ENCODE assay signal across 8 cellular contexts in the genomic region with DNA sequence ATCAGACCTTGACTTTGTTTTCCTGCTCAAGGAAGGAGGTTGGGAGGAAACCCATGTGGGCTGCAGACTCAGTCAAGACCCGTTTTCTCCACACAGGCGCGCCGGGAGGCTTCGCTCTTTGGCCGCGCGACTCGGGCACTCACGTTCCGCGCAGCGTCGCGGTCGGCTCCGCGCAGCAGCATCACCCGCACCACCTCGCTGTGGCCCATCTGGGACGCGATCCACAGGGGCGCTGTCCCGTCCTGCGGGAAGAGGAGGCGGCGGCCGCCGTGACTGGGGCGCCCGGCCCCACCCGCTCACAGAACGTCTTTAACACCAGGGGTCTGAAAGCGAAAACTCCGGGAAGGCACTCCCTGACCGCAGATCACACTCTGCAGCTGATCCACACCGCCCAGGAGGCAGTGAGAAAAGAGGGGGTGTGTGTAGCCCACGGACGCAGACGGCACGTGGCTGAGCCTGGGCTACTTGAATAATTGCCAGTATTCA. TPM values are rescaled to one million over a fixed set of nuclear protein-coding genes. Genes with fewer than 3 reads are reported as not detected.
A peak's percentile ranks its signal among the peaks of the same experiment; 100 is the strongest.
DNase-seq lines count a peak whose midpoint lies in the region; ATAC-seq, FAIRE-seq and TF ChIP-seq lines count a peak whose summit lies in the region.

No MANE protein-coding gene starts in this region.

- dilution Hi-C loops in endothelial cell of umbilical vein (cut with MboI; ENCODE audit: extremely low pct_ligation_motif_present, low sequenced_read_pairs): loop anchor here (25.0 kb wide), 1 partner anchor 493 kb away; no protein-coding TSS in a partner anchor

- peaks cover 26% of the 10 kb centered on the region for H3K4me1 ChIP-seq in OCI-LY3 (ENCODE audit: low read length)
- H3K4me1 ChIP-seq in endothelial cell of umbilical vein (ENCODE audit: control insufficient read depth, extremely low read depth, insufficient read depth, low read length): peaks cover 6% of the 10 kb centered on the region

- H3K27me3 Mint-ChIP-seq in activated naive CD4-positive, alpha-beta T cell treated with anti-CD3 and anti-CD28 coated beads for 36 hours (ENCODE audit: low read depth): peaks cover 36% of the 10 kb centered on the region
- H3K27me3 Mint-ChIP-seq in natural killer cell (ENCODE audit: low read depth in 2 of 2): peaks cover 37 to 43% of the 10 kb centered on the region in 2 donors

- H3K4me3 ChIP-seq in OCI-LY3 (ENCODE audit: low read length) (peak overlapping the region; percentile 77), endothelial cell of umbilical vein (replicated peaks in 1 of 3; ENCODE audit: insufficient read depth in 1 of 3, low read depth in 1 of 3, low read length in 3 of 3) (peak overlapping the region in 2 of 3 experiments; percentile 37 to 48)

- no peak for TF ChIP-seq POLR2A in endothelial cell of umbilical vein (IDR thresholded peaks at IDR 0.05; ENCODE audit: low read depth, low read length)

- ATAC-seq in natural killer cell (peak; percentile 61 to 76 (median 72)), GM19324 (IDR thresholded peaks at IDR 0.05; ENCODE audit: low FRiP score, unreplicated experiment) (no peak)

- H3K79me2 ChIP-seq in OCI-LY3 (ENCODE audit: low read length) (no peaks in the 10 kb centered on the region), endothelial cell of umbilical vein (ENCODE audit: control insufficient read depth, insufficient read depth, low read length) (no peaks in the 10 kb centered on the region)

- H3K27ac ChIP-seq in OCI-LY3 (ENCODE audit: low read length) (no peak overlapping the region), endothelial cell of umbilical vein (ENCODE audit: insufficient read depth, low read depth, low read length) (no peak overlapping the region)

- H2AFZ ChIP-seq in OCI-LY3 (ENCODE audit: low read depth, low read length) (peak overlapping the region; percentile 84), endothelial cell of umbilical vein (ENCODE audit: low read depth, low read length) (peak overlapping the region; percentile 92)

- BruUV-seq in endothelial cell of umbilical vein (replicated peaks; lab: Mats Ljungman, UMichigan): no TSS peak

- TF ChIP-seq CTCF in OCI-LY3 (IDR thresholded peaks at IDR 0.05; ENCODE audit: low read depth, low read length) (no peak), endothelial cell of umbilical vein (IDR thresholded peaks at IDR 0.05; ENCODE audit: extremely low read depth in 1 of 2, insufficient read depth in 1 of 2, low read depth in 1 of 2, low read length in 2 of 2) (peak in 1 of 2 donors; percentile 10), natural killer cell (IDR thresholded peaks at IDR 0.05) (no peak)

- no peak overlapping the region for H3K27ac Mint-ChIP-seq in activated naive CD4-positive, alpha-beta T cell treated with anti-CD3 and anti-CD28 coated beads for 36 hours
- no peak overlapping the region for H3K27ac Mint-ChIP-seq in natural killer cell

- H3K9me3 ChIP-seq in OCI-LY3 (ENCODE audit: insufficient read depth, low read length): no peaks in the 10 kb centered on the region
- no peaks in the 10 kb centered on the region for H3K9me3 ChIP-seq in endothelial cell of umbilical vein (replicated peaks; ENCODE audit: control insufficient read depth, insufficient read depth, low read length)

- intact Hi-C loops in activated naive CD4-positive, alpha-beta T cell treated with anti-CD3 and anti-CD28 coated beads for 36 hours (cut with micrococcal nuclease): no loop called here
- intact Hi-C loops in endothelial cell of umbilical vein (cut with micrococcal nuclease): no loop called here
- intact Hi-C loops in natural killer cell (cut with micrococcal nuclease): no loop called here

- no peaks in the 10 kb centered on the region for H3K9me1 ChIP-seq in endothelial cell of umbilical vein (replicated peaks; ENCODE audit: control insufficient read depth, extremely low read depth, insufficient read depth, low read length)

- H3K36me3 ChIP-seq in OCI-LY3 (replicated peaks; ENCODE audit: low read depth, low read length) (no peaks in the 10 kb centered on the region), endothelial cell of umbilical vein (ENCODE audit: control insufficient read depth in 2 of 2, extremely low read depth in 1 of 2, insufficient read depth in 2 of 2, low read length in 2 of 2) (no peaks in the 10 kb centered on the region)

- peaks cover 33% of the 10 kb centered on the region for H3K27me3 ChIP-seq in OCI-LY3 (ENCODE audit: low read depth, low read length)
- H3K27me3 ChIP-seq in endothelial cell of umbilical vein (ENCODE audit: control insufficient read depth in 2 of 2, insufficient read depth in 2 of 2, low read length in 2 of 2): peaks cover 4 to 11% of the 10 kb centered on the region in 2 experiments

- peak overlapping the region; percentile 50 for H3K4me3 Mint-ChIP-seq in activated naive CD4-positive, alpha-beta T cell treated with anti-CD3 and anti-CD28 coated beads for 36 hours
- H3K4me3 Mint-ChIP-seq in natural killer cell: peak overlapping the region; percentile 68

- FAIRE-seq in endothelial cell of umbilical vein (lab: Jason Lieb, UNC): peak; percentile 65

- POLR2A ChIA-PET in endothelial cell of umbilical vein (lab: Charles Lee): no interaction called here

- CTCF ChIA-PET in activated naive CD4-positive, alpha-beta T cell treated with anti-CD3 and anti-CD28 coated beads for 36 hours (lab: Charles Lee): no interaction called here
- CTCF ChIA-PET in endothelial cell of umbilical vein (lab: Charles Lee): interaction anchor here (10.9 kb wide), 1 partner anchor 83 kb away, joined by 260 read pairs; no protein-coding TSS in a partner anchor

- H3K4me1 Mint-ChIP-seq in activated naive CD4-positive, alpha-beta T cell treated with anti-CD3 and anti-CD28 coated beads for 36 hours (ENCODE audit: low read depth): no peaks in the 10 kb centered on the region
- peaks cover 16 to 25% of the 10 kb centered on the region in 2 donors for H3K4me1 Mint-ChIP-seq in natural killer cell

- H3K9ac ChIP-seq in OCI-LY3 (ENCODE audit: low read length): peak overlapping the region; percentile 51
- peak overlapping the region; percentile 17 for H3K9ac ChIP-seq in endothelial cell of umbilical vein (replicated peaks; ENCODE audit: extremely low read depth, insufficient read depth, low read length)

- H3K4me2 ChIP-seq in OCI-LY3 (ENCODE audit: low read length): peak overlapping the region; percentile 92
- H3K4me2 ChIP-seq in endothelial cell of umbilical vein (ENCODE audit: insufficient read depth, low read length): peak overlapping the region; percentile 68

- no peaks in the 10 kb centered on the region for H3K9me3 Mint-ChIP-seq in activated naive CD4-positive, alpha-beta T cell treated with anti-CD3 and anti-CD28 coated beads for 36 hours
- H3K9me3 Mint-ChIP-seq in natural killer cell: no peaks in the 10 kb centered on the region

- peak; percentile 9 for DNase-seq in activated naive CD4-positive, alpha-beta T cell treated with anti-CD3 and anti-CD28 coated beads for 36 hours
- DNase-seq in activated naive CD4-positive, alpha-beta T cell (lab: John Stamatoyannopoulos, UW): no peak
- DNase-seq in endothelial cell of umbilical vein (ENCODE audit: low read depth, low spot score) (peak; percentile 20), natural killer cell (peak; percentile 20), glomerular visceral epithelial cell (ENCODE audit: extremely low spot score) (no peak), SW 1271 (lab: John Stamatoyannopoulos, UW) (no peak)

- no peaks in the 10 kb centered on the region for H3K36me3 Mint-ChIP-seq in activated naive CD4-positive, alpha-beta T cell treated with anti-CD3 and anti-CD28 coated beads for 36 hours (ENCODE audit: low read depth)
- no peaks in the 10 kb centered on the region for H3K36me3 Mint-ChIP-seq in natural killer cell

- no peaks in the 10 kb centered on the region for H4K20me1 ChIP-seq in OCI-LY3 (ENCODE audit: insufficient read depth, low read length)
- no peaks in the 10 kb centered on the region for H4K20me1 ChIP-seq in endothelial cell of umbilical vein (replicated peaks; ENCODE audit: control insufficient read depth, extremely low read depth, insufficient read depth, low read length)

TF ChIP-seq in endothelial cell of umbilical vein, 7 proteins besides CTCF, POLR2A, EP300 and RAD21 (continues in another document):
- TF ChIP-seq, protein P1, sequence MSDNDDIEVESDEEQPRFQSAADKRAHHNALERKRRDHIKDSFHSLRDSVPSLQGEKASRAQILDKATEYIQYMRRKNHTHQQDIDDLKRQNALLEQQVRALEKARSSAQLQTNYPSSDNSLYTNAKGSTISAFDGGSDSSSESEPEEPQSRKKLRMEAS (IDR thresholded peaks at IDR 0.05; ENCODE audit: insufficient read depth, insufficient read length): no peak
- TF ChIP-seq EZH2 (IDR thresholded peaks at IDR 0.05; ENCODE audit: borderline replicate concordance, low read depth, low read length, severe bottlenecking): no peak
- TF ChIP-seq JUN (IDR thresholded peaks at IDR 0.05; ENCODE audit: borderline replicate concordance, insufficient read depth, insufficient read length, low read depth): no peak
- TF ChIP-seq FOS (IDR thresholded peaks at IDR 0.05; ENCODE audit: borderline replicate concordance, insufficient read depth, low read length): no peak
- no peak for TF ChIP-seq GATA2 (IDR thresholded peaks at IDR 0.05; ENCODE audit: insufficient read depth, insufficient read length, low read depth, low read length)

RNA-seq across cellular contexts. Expression of gene NPC1, which starts 33.1 kb away (rescaled TPM):
- 10 to 100 TPM; 25.9 to 27.9 TPM for total RNA-seq in activated naive CD4-positive, alpha-beta T cell treated with anti-CD3 and anti-CD28 coated beads for 36 hours
- total RNA-seq in endothelial cell of umbilical vein (45.2 and 58.2 TPM in 2 replicates), natural killer cell (100 to 1,000 TPM; 143 to 203 (median 173) TPM)
- polyA plus RNA-seq in endothelial cell of umbilical vein: 38.9 and 40.6 TPM in 2 replicates
- 33.1 and 33.7 TPM in 2 replicates for polyA plus RNA-seq in endothelial cell of umbilical vein (2011; cell fraction: cytosol; rRNA removed)
- polyA plus RNA-seq in endothelial cell of umbilical vein (2011; cell fraction: nucleus; rRNA removed): 62.0 and 72.7 TPM in 2 replicates
- polyA plus RNA-seq in endothelial cell of umbilical vein (2012): 27.2 and 39.7 TPM in 2 replicates
- 104 and 109 TPM in 2 replicates for polyA minus RNA-seq in endothelial cell of umbilical vein
- polyA minus RNA-seq in endothelial cell of umbilical vein (2011; cell fraction: cytosol; rRNA and poly(A)+ RNA removed): 82.0 TPM
- 71.9 and 106 TPM in 2 replicates for polyA minus RNA-seq in endothelial cell of umbilical vein (2011; cell fraction: nucleus; rRNA and poly(A)+ RNA removed)

RNA-seq across cellular contexts. Expression of gene ANKRD29, which starts 43.3 kb away (rescaled TPM):
- total RNA-seq in activated naive CD4-positive, alpha-beta T cell treated with anti-CD3 and anti-CD28 coated beads for 36 hours: not detected
- total RNA-seq in endothelial cell of umbilical vein (1.2 and 2.6 TPM in 2 replicates), natural killer cell (under 1 TPM in 2 of 3 donors, not detected in 1; 0.35 to 0.45 TPM)
- polyA plus RNA-seq in endothelial cell of umbilical vein: 0.03 and 0.18 TPM in 2 replicates
- polyA plus RNA-seq in endothelial cell of umbilical vein (2011; cell fraction: cytosol; rRNA removed): 0.10 and 0.13 TPM in 2 replicates
- 0.57 and 0.63 TPM in 2 replicates for polyA plus RNA-seq in endothelial cell of umbilical vein (2011; cell fraction: nucleus; rRNA removed)
- 1.2 and 1.8 TPM in 2 replicates for polyA plus RNA-seq in endothelial cell of umbilical vein (2012)
- not detected in 2 replicates for polyA minus RNA-seq in endothelial cell of umbilical vein
- 7.8 TPM for polyA minus RNA-seq in endothelial cell of umbilical vein (2011; cell fraction: cytosol; rRNA and poly(A)+ RNA removed)
- polyA minus RNA-seq in endothelial cell of umbilical vein (2011; cell fraction: nucleus; rRNA and poly(A)+ RNA removed): 0.14 TPM in 1 of 2 replicates, not detected in the other

Comparison
In these comparisons a context has a peak if more than half of its experiments do, and no peak if none do; other contexts are left out.
1. DNase-seq: peak in activated naive CD4-positive, alpha-beta T cell treated with anti-CD3 and anti-CD28 coated beads for 36 hours (single experiment), endothelial cell of umbilical vein (single experiment) and natural killer cell (single experiment); none in activated naive CD4-positive, alpha-beta T cell (0 of 4), glomerular visceral epithelial cell (single experiment) and SW 1271 (0 of 2).